ENCODE assay signal across 8 cellular contexts in the genomic region with DNA sequence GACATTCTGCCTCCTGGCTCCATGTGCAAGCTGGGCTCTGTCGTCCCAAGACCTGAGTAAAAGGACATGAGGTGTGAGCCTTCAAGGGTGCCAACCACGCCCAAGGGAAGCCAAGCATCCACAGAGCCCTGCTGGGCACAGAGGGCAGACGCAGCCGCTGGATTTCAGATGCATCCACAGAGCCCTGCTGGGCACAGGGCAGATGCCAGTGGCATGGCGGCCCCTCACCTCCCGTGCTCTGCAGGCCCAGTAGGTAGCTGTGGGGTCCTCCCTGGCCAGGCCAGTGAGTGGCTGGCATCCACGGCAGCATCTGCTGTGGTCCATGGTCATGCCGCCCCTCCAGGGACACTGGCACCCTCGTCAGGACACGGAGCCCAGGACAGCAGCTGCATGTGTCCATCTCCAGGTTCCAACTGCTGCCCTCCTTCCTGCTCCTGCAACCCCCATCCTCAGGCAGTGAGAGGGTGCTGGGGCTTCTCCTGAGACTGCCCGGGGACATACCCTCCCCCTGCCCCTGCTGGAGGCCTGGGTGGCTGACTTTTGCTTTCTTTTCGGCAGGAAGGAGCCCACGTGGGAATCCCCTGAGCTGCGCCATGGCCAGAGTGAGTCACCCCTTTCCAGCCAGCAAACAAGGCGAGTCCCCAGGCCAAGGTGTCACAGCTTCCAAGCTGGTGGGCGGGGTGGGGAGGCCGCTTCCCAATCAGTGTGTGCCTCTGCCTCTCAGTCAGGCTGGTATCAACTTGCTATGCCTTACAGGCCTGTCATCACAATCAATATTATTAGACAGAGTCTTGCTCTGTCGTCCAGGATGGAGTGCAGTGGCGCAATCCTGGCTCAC. TPM values are rescaled to one million over a fixed set of nuclear protein-coding genes. Genes with fewer than 3 reads are reported as not detected.
DNase-seq lines count a peak whose midpoint lies in the region; ATAC-seq, FAIRE-seq and TF ChIP-seq lines count a peak whose summit lies in the region.

No MANE protein-coding gene starts in this region.

- H3K27ac ChIP-seq in CD4-positive, alpha-beta memory T cell (ENCODE audit: low read depth, low read length) = peak overlapping the region; percentile 87
- peak overlapping the region; percentile 11; the same call in 1 of the 2 replicates for H3K27ac ChIP-seq in GM23248
- H3K27ac ChIP-seq in kidney (ENCODE audit: low read depth in 2 of 2, low read length in 2 of 2) = peak overlapping the region in 1 of 2 donors; percentile 22

- peak overlapping the region; percentile 69 for H2AFZ ChIP-seq in GM23248

- H3K9me2 ChIP-seq in GM23248 (ENCODE audit: insufficient read depth) = no peaks in the 10 kb centered on the region

- no peaks in the 10 kb centered on the region for H3K9me3 Mint-ChIP-seq in CD4-positive, alpha-beta memory T cell
- H3K9me3 Mint-ChIP-seq in activated naive CD4-positive, alpha-beta T cell treated with anti-CD3 and anti-CD28 coated beads, Interleukin-2, amount 50 U/mL, for 24 hours = no peaks in the 10 kb centered on the region

- peaks cover 0 to 6% of the 10 kb centered on the region in 2 donors for H3K36me3 Mint-ChIP-seq in CD4-positive, alpha-beta memory T cell
- no peaks in the 10 kb centered on the region for H3K36me3 Mint-ChIP-seq in activated naive CD4-positive, alpha-beta T cell treated with anti-CD3 and anti-CD28 coated beads, Interleukin-2, amount 50 U/mL, for 24 hours

- in situ Hi-C loops in GM23248 (cut with MboI) (no loop called here), SK-MEL-5 (cut with HindIII; ENCODE audit: low pct_unique_long_range_greater_than_20kb, low sequenced_read_pairs) (no loop called here)

- peak overlapping the region; percentile 76 to 89 (median 84) for H3K4me3 Mint-ChIP-seq in CD4-positive, alpha-beta memory T cell
- peak overlapping the region; percentile 83 for H3K4me3 Mint-ChIP-seq in activated naive CD4-positive, alpha-beta T cell treated with anti-CD3 and anti-CD28 coated beads, Interleukin-2, amount 50 U/mL, for 24 hours

- 25 to 32% methylated on average over 16 to 18 of the region's 19 CpGs for WGBS in GM23248 (ENCODE audit: low coverage in 1 of 2, low lambda C conversion rate in 2 of 2, missing lambda C conversion rate in 2 of 2), 2 experiments

- no peaks in the 10 kb centered on the region for H3K27me3 Mint-ChIP-seq in CD4-positive, alpha-beta memory T cell
- no peaks in the 10 kb centered on the region for H3K27me3 Mint-ChIP-seq in activated naive CD4-positive, alpha-beta T cell treated with anti-CD3 and anti-CD28 coated beads, Interleukin-2, amount 50 U/mL, for 24 hours

- H3K4me3 ChIP-seq in CD4-positive, alpha-beta memory T cell (ENCODE audit: low read length in 2 of 2) = peak overlapping the region; percentile 43 to 91
- H3K4me3 ChIP-seq in GM23248 (peak overlapping the region; percentile 41), kidney (ENCODE audit: low read length in 2 of 2) (no peak overlapping the region)

- FAIRE-seq in kidney (lab: Jason Lieb, UNC) = no peak

- H3K79me2 ChIP-seq in GM23248 (ENCODE audit: insufficient read depth) = peaks cover 7% of the 10 kb centered on the region

- POLR2A ChIA-PET in CD4-positive, alpha-beta memory T cell (lab: Charles Lee; ENCODE audit: partially characterized antibody) = interaction anchor here (0.5 to 4.0 kb wide), 18 partner anchors 8 to 205 kb away, joined by 3 to 21 read pairs (median 4); a partner anchor contains a TSS

- peak overlapping the region; percentile 58 for H3K4me2 ChIP-seq in GM23248 (ENCODE audit: unreplicated experiment)

- H3F3A ChIP-seq in GM23248 (ENCODE audit: insufficient read depth) = 0 out of 2 replicates have a peak, but pooled peaks cover 9% of the 10 kb centered on the region

- DNase-seq in CD4-positive, alpha-beta memory T cell = peak; percentile 78 to 99 (median 80)
- DNase-seq in GM23248 (peak; percentile 91), SK-MEL-5 (ENCODE audit: low read depth, low spot score) (peak; percentile 76), kidney (peak; percentile 90), NCI-H1092 (lab: John Stamatoyannopoulos, UW) (no peak)
- DNase-seq in stimulated activated CD8-positive, alpha-beta memory T cell treated with anti-CD3 and anti-CD28 coated beads, Interleukin-12 subunit alpha, Interleukin-12 subunit beta, amount 100 ng/mL, for 4 hours (ENCODE audit: low read depth) = peak; percentile 87

- H3K27me3 ChIP-seq in CD4-positive, alpha-beta memory T cell (ENCODE audit: insufficient read depth, low read length) = no peaks in the 10 kb centered on the region
- no peaks in the 10 kb centered on the region for H3K27me3 ChIP-seq in GM23248 (replicated peaks; ENCODE audit: insufficient read depth)

- H3K9me3 ChIP-seq in CD4-positive, alpha-beta memory T cell (ENCODE audit: control insufficient read depth in 1 of 2, low read length in 2 of 2) = no peaks in the 10 kb centered on the region
- no peaks in the 10 kb centered on the region for H3K9me3 ChIP-seq in GM23248 (ENCODE audit: low read depth)
- no peaks in the 10 kb centered on the region for H3K9me3 ChIP-seq in kidney (ENCODE audit: control insufficient read depth in 1 of 2, low read length in 2 of 2)

- no peaks in the 10 kb centered on the region for H4K20me1 ChIP-seq in GM23248 (ENCODE audit: insufficient read depth)

- no peak for TF ChIP-seq CTCF in kidney (IDR thresholded peaks at IDR 0.05; ENCODE audit: borderline replicate concordance, extremely low read depth, insufficient read depth)

- intact Hi-C loops in CD4-positive, alpha-beta memory T cell (cut with micrococcal nuclease) = loop anchor here (1.0 kb wide), 2 partner anchors 20 to 62 kb away; a partner anchor contains a TSS
- intact Hi-C loops in kidney (cut with DNase I) = no loop called here

- H3K9ac ChIP-seq in GM23248 (peak overlapping the region; percentile 50), kidney (ENCODE audit: low read length in 2 of 2) (no peak overlapping the region)

- peaks cover 41% of the 10 kb centered on the region for H3K4me1 ChIP-seq in CD4-positive, alpha-beta memory T cell (ENCODE audit: insufficient read depth, low read length)
- H3K4me1 ChIP-seq in GM23248 (ENCODE audit: insufficient read depth) (peaks cover 10% of the 10 kb centered on the region), kidney (ENCODE audit: control insufficient read depth in 1 of 2, insufficient read depth in 1 of 2, low read depth in 1 of 2, low read length in 2 of 2) (peaks cover 2% of the 10 kb centered on the region in 2 donors)

- peak overlapping the region; percentile 92 to 99 (median 94) for H3K27ac Mint-ChIP-seq in CD4-positive, alpha-beta memory T cell
- H3K27ac Mint-ChIP-seq in activated naive CD4-positive, alpha-beta T cell treated with anti-CD3 and anti-CD28 coated beads, Interleukin-2, amount 50 U/mL, for 24 hours = peak overlapping the region; percentile 96

- ATAC-seq in HG03097 (IDR thresholded peaks at IDR 0.05; ENCODE audit: low FRiP score, unreplicated experiment) = no peak

- H3K4me1 Mint-ChIP-seq in CD4-positive, alpha-beta memory T cell = peaks cover 9 to 28% (median 22%) of the 10 kb centered on the region in 4 donors
- H3K4me1 Mint-ChIP-seq in activated naive CD4-positive, alpha-beta T cell treated with anti-CD3 and anti-CD28 coated beads, Interleukin-2, amount 50 U/mL, for 24 hours = peaks cover 28% of the 10 kb centered on the region

- H3K36me3 ChIP-seq in CD4-positive, alpha-beta memory T cell (ENCODE audit: insufficient read depth, low read length) = no peaks in the 10 kb centered on the region
- H3K36me3 ChIP-seq in GM23248 (ENCODE audit: low read depth) (no peaks in the 10 kb centered on the region), kidney (ENCODE audit: control insufficient read depth in 1 of 2, insufficient read depth in 2 of 2, low read length in 2 of 2) (no peaks in the 10 kb centered on the region)

- CTCF ChIA-PET in CD4-positive, alpha-beta memory T cell (lab: Charles Lee; ENCODE audit: partially characterized antibody) = interaction anchor here (0.9 to 3.2 kb wide), 12 partner anchors 8 to 214 kb away, joined by 3 to 21 read pairs (median 3); a partner anchor contains a TSS

RNA-seq across cellular contexts. Expression of a gene that starts 4.0 kb away (rescaled TPM):
- 10 to 100 TPM; 40.2 to 43.2 TPM for total RNA-seq in CD4-positive, alpha-beta memory T cell
- 10 to 100 TPM; 11.1 to 25.2 TPM for polyA plus RNA-seq in CD4-positive, alpha-beta memory T cell
- total RNA-seq in GM23248 (2014; rRNA removed; shearing (Covaris generic)) = 8.1 and 11.5 TPM in 2 replicates
- polyA plus RNA-seq in GM23248 (2016; fragmentation: Nextera tagmentation; extraction: Ambion mirVana) (14.3 and 15.0 TPM in 2 replicates), kidney (ENCODE audit: insufficient read depth, low read depth, low replicate concordance) (11.4 TPM)
- 13.5 and 16.4 TPM in 2 replicates for total RNA-seq in SK-MEL-5 (2014; rRNA removed; shearing (Covaris generic))
- polyA plus RNA-seq in SK-MEL-5 (2015; cell fraction: cytosol; rRNA removed) = 29.8 and 36.4 TPM in 2 replicates
- 43.3 and 44.2 TPM in 2 replicates for polyA plus RNA-seq in SK-MEL-5 (2015; cell fraction: nucleus; rRNA removed)
- total RNA-seq in kidney = 16.9 TPM

RNA-seq across cellular contexts. Expression of a gene that starts 16.2 kb away (rescaled TPM):
- 100 to 1,000 TPM; 284 to 298 TPM for total RNA-seq in CD4-positive, alpha-beta memory T cell
- polyA plus RNA-seq in CD4-positive, alpha-beta memory T cell = 100 to 1,000 TPM; 273 to 357 TPM
- 299 and 305 TPM in 2 replicates for total RNA-seq in GM23248 (2014; rRNA removed; shearing (Covaris generic))
- 567 and 586 TPM in 2 replicates for polyA plus RNA-seq in GM23248 (2016; fragmentation: Nextera tagmentation; extraction: Ambion mirVana)
- total RNA-seq in SK-MEL-5 (2014; rRNA removed; shearing (Covaris generic)) = 356 and 392 TPM in 2 replicates
- polyA plus RNA-seq in SK-MEL-5 (2015; cell fraction: cytosol; rRNA removed) = 287 and 416 TPM in 2 replicates
- polyA plus RNA-seq in SK-MEL-5 (2015; cell fraction: nucleus; rRNA removed) = 108 and 162 TPM in 2 replicates
- total RNA-seq in kidney = 316 TPM
- polyA plus RNA-seq in kidney (ENCODE audit: insufficient read depth, low read depth, low replicate concordance) = 888 TPM

RNA-seq across cellular contexts. Expression of a gene that starts 30.2 kb away (rescaled TPM):
- total RNA-seq in CD4-positive, alpha-beta memory T cell = 10 to 100 TPM in 1 of 2 experiments, 1 to 10 TPM in 1; 9.3 to 11.7 TPM
- not detected for polyA plus RNA-seq in CD4-positive, alpha-beta memory T cell
- 1.1 and 2.3 TPM in 2 replicates for total RNA-seq in GM23248 (2014; rRNA removed; shearing (Covaris generic))
- polyA plus RNA-seq in GM23248 (2016; fragmentation: Nextera tagmentation; extraction: Ambion mirVana) = 0.35 and 0.43 TPM in 2 replicates
- 0.80 and 1.3 TPM in 2 replicates for total RNA-seq in SK-MEL-5 (2014; rRNA removed; shearing (Covaris generic))
- 1.3 and 1.8 TPM in 2 replicates for polyA plus RNA-seq in SK-MEL-5 (2015; cell fraction: cytosol; rRNA removed)
- polyA plus RNA-seq in SK-MEL-5 (2015; cell fraction: nucleus; rRNA removed) = 49.3 and 54.7 TPM in 2 replicates
- total RNA-seq in kidney = 8.1 TPM
- polyA plus RNA-seq in kidney (ENCODE audit: insufficient read depth, low read depth, low replicate concordance) = 5.8 TPM

RNA-seq across cellular contexts. Expression of a gene that starts 33.1 kb away (rescaled TPM):
- total RNA-seq in CD4-positive, alpha-beta memory T cell = 10 to 100 TPM; 41.3 to 42.6 TPM
- 10 to 100 TPM; 88.4 to 94.0 TPM for polyA plus RNA-seq in CD4-positive, alpha-beta memory T cell
- total RNA-seq in GM23248 (2014; rRNA removed; shearing (Covaris generic)) = 71.1 and 84.6 TPM in 2 replicates
- 295 and 302 TPM in 2 replicates for polyA plus RNA-seq in GM23248 (2016; fragmentation: Nextera tagmentation; extraction: Ambion mirVana)
- total RNA-seq in SK-MEL-5 (2014; rRNA removed; shearing (Covaris generic)) = 101 TPM in 2 replicates
- polyA plus RNA-seq in SK-MEL-5 (2015; cell fraction: cytosol; rRNA removed) = 112 and 147 TPM in 2 replicates
- 221 and 234 TPM in 2 replicates for polyA plus RNA-seq in SK-MEL-5 (2015; cell fraction: nucleus; rRNA removed)
- total RNA-seq in kidney = 108 TPM
- polyA plus RNA-seq in kidney (ENCODE audit: insufficient read depth, low read depth, low replicate concordance) = 283 TPM

RNA-seq across cellular contexts. Expression of a gene that starts 40.0 kb away (rescaled TPM):
- 1 to 10 TPM; 2.4 to 2.8 TPM for total RNA-seq in CD4-positive, alpha-beta memory T cell
- polyA plus RNA-seq in CD4-positive, alpha-beta memory T cell = under 1 TPM in 1 of 2 donors, not detected in 1; 0.05 TPM
- 0.89 and 1.4 TPM in 2 replicates for total RNA-seq in GM23248 (2014; rRNA removed; shearing (Covaris generic))
- 1.1 and 1.4 TPM in 2 replicates for polyA plus RNA-seq in GM23248 (2016; fragmentation: Nextera tagmentation; extraction: Ambion mirVana)
- 1.2 and 1.4 TPM in 2 replicates for total RNA-seq in SK-MEL-5 (2014; rRNA removed; shearing (Covaris generic))
- polyA plus RNA-seq in SK-MEL-5 (2015; cell fraction: cytosol; rRNA removed) = 4.7 and 4.8 TPM in 2 replicates
- polyA plus RNA-seq in SK-MEL-5 (2015; cell fraction: nucleus; rRNA removed) = 30.7 and 40.6 TPM in 2 replicates
- 5.3 TPM for total RNA-seq in kidney
- 2.5 TPM for polyA plus RNA-seq in kidney (ENCODE audit: insufficient read depth, low read depth, low replicate concordance)

Comparison
In these comparisons a context has a peak if more than half of its experiments do, and no peak if none do; other contexts are left out.
1. H3K4me3 ChIP-seq: peak in CD4-positive, alpha-beta memory T cell (2 of 2) and GM23248 (single experiment); none in kidney (0 of 2).